ENCODE assay signal across 34 cellular contexts in genomic region chr7:104368006-104368405, GRCh38. TPM values are rescaled to one million over a fixed set of nuclear protein-coding genes. Genes with fewer than 3 reads are reported as not detected.
"Had no signal": no experiment of that assay in that cellular context is flagged by ENCODE, and none has a peak within 500 bp of the region (broad histone marks: within the 10 kb centered on the region; RNA-seq: fewer than 3 reads in every experiment).

No MANE protein-coding gene starts in this region.

- H3K4me1 Mint-ChIP-seq: activated CD4-positive, alpha-beta T cell treated with anti-CD3 and anti-CD28 coated beads, Interleukin-2, amount 10 ng/mL, durations not matched to agents 7 days and 5 days; activated naive CD4-positive, alpha-beta T cell treated with anti-CD3 and anti-CD28 coated beads, Interleukin-2, amount 50 U/mL, for 24 hours; activated naive CD8-positive, alpha-beta T cell treated with anti-CD3 and anti-CD28 coated beads, Interleukin-2, amount 50 U/mL, for 24 hours; naive B cell; nephron progenitor cell; stimulated activated memory B cell treated with anti-CD40 and anti-IgM and Interleukin-4, amounts not matched to agents 10 μg/mL and 1 μg/mL and 100 μg/mL, for 72 hours; stimulated activated naive CD8-positive, alpha-beta T cell treated with anti-CD3 and anti-CD28 coated beads, Interleukin-15, amount 100 ng/mL, for 72 hours had no signal

- H3K4me1 ChIP-seq: breast epithelium, gastrocnemius medialis, left ventricle myocardium inferior, sigmoid colon, uterus had no signal

- H3K27me3 ChIP-seq: breast epithelium, gastrocnemius medialis, hepatocyte, ovary, sigmoid colon, uterus had no signal

- H3K4me3 ChIP-seq: breast epithelium, gastrocnemius medialis, hepatocyte, left ventricle myocardium inferior, lung, ovary, sigmoid colon, uterus had no signal

- H3K27ac ChIP-seq: breast epithelium, gastrocnemius medialis, hepatocyte, left ventricle myocardium inferior, ovary, sigmoid colon, uterus had no signal

- H2AFZ ChIP-seq: hepatocyte had no signal

- DNase-seq: activated CD4-positive, alpha-beta T cell treated with anti-CD3 and anti-CD28 coated beads for 1 hour; activated CD4-positive, alpha-beta T cell treated with anti-CD3 and anti-CD28 coated beads, Interleukin-2, amount 10 ng/mL, durations not matched to agents 7 days and 5 days; activated CD8-positive, alpha-beta T cell treated with anti-CD3 and anti-CD28 coated beads for 36 hours; activated naive CD8-positive, alpha-beta T cell treated with anti-CD3 and anti-CD28 coated beads, Interleukin-2, amount 50 U/mL, for 24 hours; activated T-cell treated with anti-CD3 and anti-CD28 coated beads, Interleukin-2, amount 50 U/mL, for 48 hours; amygdala; central memory CD4-positive, alpha-beta T cell; gastrocnemius medialis; glutamatergic neuron; islet precursor cell; left ventricle myocardium inferior; naive B cell; nephron progenitor cell; ovary; sigmoid colon; small intestine; stimulated activated CD4-positive, alpha-beta T cell treated with anti-CD3 and anti-CD28 coated beads, Interleukin-1b, Interleukin-23, amount 100 ng/mL, for 48 hours; stimulated activated CD4-positive, alpha-beta T cell treated with anti-CD3 and anti-CD28 coated beads, Interleukin-4, amount 100 ng/mL, for 4 hours; stimulated activated CD8-positive, alpha-beta memory T cell treated with anti-CD3 and anti-CD28 coated beads, Interleukin-4, amount 100 ng/mL, for 48 hours; stimulated activated naive CD8-positive, alpha-beta T cell treated with anti-CD3 and anti-CD28 coated beads, Interleukin-15, amount 100 ng/mL, for 72 hours; substantia nigra; uterus had no signal

- ATAC-seq: activated CD8-positive, alpha-beta T cell treated with anti-CD3 and anti-CD28 coated beads for 36 hours; activated naive CD8-positive, alpha-beta T cell treated with anti-CD3 and anti-CD28 coated beads, Interleukin-2, amount 50 U/mL, for 24 hours; gastrocnemius medialis; stimulated activated memory B cell treated with anti-CD40 and anti-IgM and Interleukin-4, amounts not matched to agents 10 μg/mL and 1 μg/mL and 100 μg/mL, for 72 hours; stimulated activated naive CD8-positive, alpha-beta T cell treated with anti-CD3 and anti-CD28 coated beads, Interleukin-15, amount 100 ng/mL, for 72 hours; WTC11 had no signal

- H3K27me3 Mint-ChIP-seq: activated CD8-positive, alpha-beta T cell treated with anti-CD3 and anti-CD28 coated beads for 36 hours; activated naive CD4-positive, alpha-beta T cell treated with anti-CD3 and anti-CD28 coated beads, Interleukin-2, amount 50 U/mL, for 24 hours; dendritic cell treated with granulocyte-macrophage colony-stimulating factor and Interleukin-4, amounts not matched to agents 40 ng/mL and 50 ng/mL, for 4 days; stimulated activated memory B cell treated with anti-CD40 and anti-IgM and Interleukin-4, amounts not matched to agents 10 μg/mL and 1 μg/mL and 100 μg/mL, for 72 hours had no signal

- H3K36me3 Mint-ChIP-seq: activated naive CD4-positive, alpha-beta T cell treated with anti-CD3 and anti-CD28 coated beads, Interleukin-2, amount 50 U/mL, for 24 hours; naive B cell; stimulated activated memory B cell treated with anti-CD40 and anti-IgM and Interleukin-4, amounts not matched to agents 10 μg/mL and 1 μg/mL and 100 μg/mL, for 72 hours; type B pancreatic cell had no signal

- H3K4me3 Mint-ChIP-seq: activated CD4-positive, alpha-beta T cell treated with anti-CD3 and anti-CD28 coated beads, Interleukin-2, amount 10 ng/mL, durations not matched to agents 7 days and 5 days; activated CD8-positive, alpha-beta T cell treated with anti-CD3 and anti-CD28 coated beads for 36 hours; activated naive CD4-positive, alpha-beta T cell treated with anti-CD3 and anti-CD28 coated beads, Interleukin-2, amount 50 U/mL, for 24 hours; activated naive CD8-positive, alpha-beta T cell treated with anti-CD3 and anti-CD28 coated beads, Interleukin-2, amount 50 U/mL, for 24 hours; dendritic cell treated with granulocyte-macrophage colony-stimulating factor and Interleukin-4, amounts not matched to agents 40 ng/mL and 50 ng/mL, for 4 days; naive B cell; nephron progenitor cell; stimulated activated memory B cell treated with anti-CD40 and anti-IgM and Interleukin-4, amounts not matched to agents 10 μg/mL and 1 μg/mL and 100 μg/mL, for 72 hours; stimulated activated naive CD8-positive, alpha-beta T cell treated with anti-CD3 and anti-CD28 coated beads, Interleukin-15, amount 100 ng/mL, for 72 hours; WTC11 had no signal

- H3K36me3 ChIP-seq: breast epithelium, gastrocnemius medialis, left ventricle myocardium inferior, ovary, sigmoid colon, uterus had no signal

- H3K4me2 ChIP-seq: hepatocyte had no signal

- H3K9me3 Mint-ChIP-seq: activated CD4-positive, alpha-beta T cell treated with anti-CD3 and anti-CD28 coated beads, Interleukin-2, amount 10 ng/mL, durations not matched to agents 7 days and 5 days; activated CD8-positive, alpha-beta T cell treated with anti-CD3 and anti-CD28 coated beads for 36 hours; activated naive CD4-positive, alpha-beta T cell treated with anti-CD3 and anti-CD28 coated beads, Interleukin-2, amount 50 U/mL, for 24 hours; activated naive CD8-positive, alpha-beta T cell treated with anti-CD3 and anti-CD28 coated beads, Interleukin-2, amount 50 U/mL, for 24 hours; activated T-helper 2 cell treated with anti-CD3 and anti-CD28 coated beads, Interferon-gamma antibody, Interleukin-2, Interleukin-4, amounts not matched to agents 10 μg/mL and 5 μg/mL and 100 μg/mL, durations not matched to agents 14 hours and 24 hours and 36 hours; dendritic cell treated with granulocyte-macrophage colony-stimulating factor and Interleukin-4, amounts not matched to agents 40 ng/mL and 50 ng/mL, for 4 days; naive B cell; type B pancreatic cell had no signal

- H3K27ac Mint-ChIP-seq: activated CD4-positive, alpha-beta T cell treated with anti-CD3 and anti-CD28 coated beads, Interleukin-2, amount 10 ng/mL, durations not matched to agents 7 days and 5 days; activated CD8-positive, alpha-beta T cell treated with anti-CD3 and anti-CD28 coated beads for 36 hours; activated naive CD4-positive, alpha-beta T cell treated with anti-CD3 and anti-CD28 coated beads, Interleukin-2, amount 50 U/mL, for 24 hours; activated naive CD8-positive, alpha-beta T cell treated with anti-CD3 and anti-CD28 coated beads, Interleukin-2, amount 50 U/mL, for 24 hours; activated T-helper 2 cell treated with anti-CD3 and anti-CD28 coated beads, Interferon-gamma antibody, Interleukin-2, Interleukin-4, amounts not matched to agents 10 μg/mL and 5 μg/mL and 100 μg/mL, durations not matched to agents 14 hours and 24 hours and 36 hours; dendritic cell treated with granulocyte-macrophage colony-stimulating factor and Interleukin-4, amounts not matched to agents 40 ng/mL and 50 ng/mL, for 4 days; naive B cell; nephron progenitor cell; progenitor cell of endocrine pancreas; stimulated activated memory B cell treated with anti-CD40 and anti-IgM and Interleukin-4, amounts not matched to agents 10 μg/mL and 1 μg/mL and 100 μg/mL, for 72 hours; stimulated activated naive CD8-positive, alpha-beta T cell treated with anti-CD3 and anti-CD28 coated beads, Interleukin-15, amount 100 ng/mL, for 72 hours; type B pancreatic cell; WTC11 had no signal

- H3K79me2 ChIP-seq: hepatocyte had no signal

RNA-seq across cellular contexts. Expression of gene LHFPL3, which starts 39.6 kb away (rescaled TPM):
- total RNA-seq: activated CD4-positive, alpha-beta T cell treated with anti-CD3 and anti-CD28 coated beads, Interleukin-2, amount 10 ng/mL, durations not matched to agents 7 days and 5 days; activated CD8-positive, alpha-beta T cell treated with anti-CD3 and anti-CD28 coated beads for 36 hours; activated T-helper 2 cell treated with anti-CD3 and anti-CD28 coated beads, Interferon-gamma antibody, Interleukin-2, Interleukin-4, amounts not matched to agents 10 μg/mL and 5 μg/mL and 100 μg/mL, durations not matched to agents 14 hours and 24 hours and 36 hours; breast epithelium; epithelial cell of proximal tubule; gastrocnemius medialis; hepatocyte; left ventricle myocardium inferior; lung; progenitor cell of endocrine pancreas; renal cortical epithelial cell had no signal
- polyA plus RNA-seq: hepatocyte, lung had no signal
